8 cellular contexts compared by ENCODE assay signal in the genomic region with DNA sequence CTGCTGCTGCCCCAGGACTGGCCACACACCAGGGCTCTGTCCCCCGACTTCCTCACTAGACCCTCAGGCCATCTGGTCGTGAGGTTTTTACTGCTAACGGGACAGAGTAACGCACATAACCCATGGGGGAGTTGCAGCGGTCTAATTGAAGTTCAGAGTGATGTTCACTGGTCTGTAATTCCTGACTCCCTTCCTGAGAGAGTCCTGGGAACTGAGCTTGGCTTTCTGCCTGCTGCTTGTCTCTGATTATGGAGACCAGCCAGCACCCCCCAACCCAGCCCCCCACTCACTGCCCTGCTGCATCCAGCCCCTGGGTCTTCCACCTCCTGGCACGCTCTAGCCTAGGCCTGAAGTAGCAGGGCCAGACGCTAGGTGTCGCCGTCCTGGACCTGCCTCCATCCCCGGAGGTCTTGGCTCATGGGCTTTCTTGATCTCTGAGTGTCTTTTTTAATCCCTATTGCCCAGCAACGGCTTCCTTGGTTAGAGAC.
DNase-seq lines count a peak whose midpoint lies in the region; ATAC-seq lines count a peak whose summit lies in the region.

No MANE protein-coding gene starts in this region.

- WGBS in thymus, result 17% methylated on average over 11 of the region's 11 CpGs

- no peaks in the 10 kb centered on the region for H3K36me3 ChIP-seq in thymus (ENCODE audit: control insufficient read depth, insufficient read depth)

- peak overlapping the region; percentile 32 for H3K27ac ChIP-seq in thymus (ENCODE audit: low read depth)

- peaks cover 72% of the 10 kb centered on the region for H3K4me1 ChIP-seq in thymus (ENCODE audit: control insufficient read depth, insufficient read depth, low read length)

- no peaks in the 10 kb centered on the region for H3K27me3 ChIP-seq in thymus (ENCODE audit: control insufficient read depth, insufficient read depth)

- ATAC-seq in GM18907 (IDR thresholded peaks at IDR 0.05; ENCODE audit: unreplicated experiment) (peak; percentile 45), HG03460 (IDR thresholded peaks at IDR 0.05; ENCODE audit: unreplicated experiment) (peak; percentile 53)

- H3K9me3 ChIP-seq in thymus (ENCODE audit: control insufficient read depth), result no peaks in the 10 kb centered on the region

- peak; percentile 18 for DNase-seq in activated naive CD4-positive, alpha-beta T cell treated with anti-CD3 and anti-CD28 coated beads, Interleukin-2, amount 50 U/mL, for 16 hours
- DNase-seq in iPS-NIHi11 (ENCODE audit: low spot score) (peak; percentile 69), OCI-M2 (lab: John Stamatoyannopoulos, UW; ENCODE audit: unreplicated experiment) (no peak), T-helper 1 cell (no peak), ACHN (no peak)

- H3K4me3 ChIP-seq in thymus (ENCODE audit: low read length), result peak overlapping the region; percentile 1

- in situ Hi-C loops in ACHN (cut with HindIII; ENCODE audit: low pct_ligation_motif_present, low pct_unique_long_range_greater_than_20kb, low sequenced_read_pairs), result no loop called here

Comparison
In these comparisons a context has a peak if more than half of its experiments do, and no peak if none do; other contexts are left out.
1. DNase-seq: peak in activated naive CD4-positive, alpha-beta T cell treated with anti-CD3 and anti-CD28 coated beads, Interleukin-2, amount 50 U/mL, for 16 hours (single experiment) and iPS-NIHi11 (single experiment); none in OCI-M2 (single experiment), T-helper 1 cell (0 of 5) and ACHN (single experiment).